In genomic region chr12:99984271-99985128, GRCh38 we compare ENCODE assay signal across 1 cellular context.
TF ChIP-seq lines count a peak whose summit lies in the region.

Gene ANKS1B (minus strand): TSS chr12:99984936. CDS start chr12:99984237, 699 bp downstream.

TF ChIP-seq in K562, 482 proteins besides CTCF, POLR2A, EP300 and RAD21 (continued from another document):
- TF ChIP-seq ZNF263 (CRISPR knock-in tag; IDR thresholded peaks at IDR 0.05; ENCODE audit: borderline replicate concordance) (peak; percentile 94), ZSCAN32 (CRISPR knock-in tag; IDR thresholded peaks at IDR 0.05) (no peak), ZNF282 (CRISPR knock-in tag; IDR thresholded peaks at IDR 0.05) (no peak), RNF2 (IDR thresholded peaks at IDR 0.05) (no peak), ZNF778 (CRISPR knock-in tag; IDR thresholded peaks at IDR 0.05) (no peak), ZNF830 (CRISPR knock-in tag; IDR thresholded peaks at IDR 0.05) (no peak), MXI1 (IDR thresholded peaks at IDR 0.05; ENCODE audit: low read depth, low read length) (no peak), CUX1 (CRISPR knock-in tag; IDR thresholded peaks at IDR 0.05) (no peak)
- TF ChIP-seq, protein P1, sequence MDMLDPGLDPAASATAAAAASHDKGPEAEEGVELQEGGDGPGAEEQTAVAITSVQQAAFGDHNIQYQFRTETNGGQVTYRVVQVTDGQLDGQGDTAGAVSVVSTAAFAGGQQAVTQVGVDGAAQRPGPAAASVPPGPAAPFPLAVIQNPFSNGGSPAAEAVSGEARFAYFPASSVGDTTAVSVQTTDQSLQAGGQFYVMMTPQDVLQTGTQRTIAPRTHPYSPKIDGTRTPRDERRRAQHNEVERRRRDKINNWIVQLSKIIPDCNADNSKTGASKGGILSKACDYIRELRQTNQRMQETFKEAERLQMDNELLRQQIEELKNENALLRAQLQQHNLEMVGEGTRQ (CRISPR knock-in tag; IDR thresholded peaks at IDR 0.05): no peak
- TF ChIP-seq, protein P2, sequence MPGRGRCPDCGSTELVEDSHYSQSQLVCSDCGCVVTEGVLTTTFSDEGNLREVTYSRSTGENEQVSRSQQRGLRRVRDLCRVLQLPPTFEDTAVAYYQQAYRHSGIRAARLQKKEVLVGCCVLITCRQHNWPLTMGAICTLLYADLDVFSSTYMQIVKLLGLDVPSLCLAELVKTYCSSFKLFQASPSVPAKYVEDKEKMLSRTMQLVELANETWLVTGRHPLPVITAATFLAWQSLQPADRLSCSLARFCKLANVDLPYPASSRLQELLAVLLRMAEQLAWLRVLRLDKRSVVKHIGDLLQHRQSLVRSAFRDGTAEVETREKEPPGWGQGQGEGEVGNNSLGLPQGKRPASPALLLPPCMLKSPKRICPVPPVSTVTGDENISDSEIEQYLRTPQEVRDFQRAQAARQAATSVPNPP (IDR thresholded peaks at IDR 0.05; ENCODE audit: borderline replicate concordance, insufficient read depth, insufficient read length): no peak
- TF ChIP-seq, protein P3, sequence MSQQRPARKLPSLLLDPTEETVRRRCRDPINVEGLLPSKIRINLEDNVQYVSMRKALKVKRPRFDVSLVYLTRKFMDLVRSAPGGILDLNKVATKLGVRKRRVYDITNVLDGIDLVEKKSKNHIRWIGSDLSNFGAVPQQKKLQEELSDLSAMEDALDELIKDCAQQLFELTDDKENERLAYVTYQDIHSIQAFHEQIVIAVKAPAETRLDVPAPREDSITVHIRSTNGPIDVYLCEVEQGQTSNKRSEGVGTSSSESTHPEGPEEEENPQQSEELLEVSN (IDR thresholded peaks at IDR 0.05; ENCODE audit: borderline replicate concordance in 1 of 2, extremely low read depth in 1 of 2, insufficient read depth in 1 of 2, insufficient read length in 1 of 2, low read depth in 1 of 2, low read length in 1 of 2, poor library complexity in 1 of 2, severe bottlenecking in 1 of 2): peak in 1 of 2 experiments; percentile 84
TF ChIP-seq in K562: peak in this region for 9.
